In the genomic region with DNA sequence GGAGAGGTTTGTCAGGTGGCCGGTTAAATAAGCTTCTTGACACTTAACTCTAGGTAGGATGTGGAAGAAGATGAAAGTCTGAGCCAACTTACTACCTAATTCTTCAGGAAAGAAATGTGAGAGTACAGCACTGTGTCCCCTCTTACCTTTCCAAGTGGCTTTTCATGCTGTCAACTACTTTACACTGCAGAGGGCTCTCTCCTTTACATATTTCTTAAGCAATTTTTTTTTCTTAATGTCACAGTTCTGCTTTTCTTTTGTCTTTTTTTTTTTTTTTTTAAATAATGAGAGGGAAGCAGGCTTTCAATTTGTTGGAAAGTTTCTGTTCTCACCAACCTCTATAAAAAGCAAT, we compare ENCODE assay signal across 12 cellular contexts.
DNase-seq lines count a peak whose midpoint lies in the region; ATAC-seq, FAIRE-seq and TF ChIP-seq lines count a peak whose summit lies in the region.
"Had no signal": no experiment of that assay in that cellular context is flagged by ENCODE, and none has a peak within 500 bp of the region (broad histone marks: within the 10 kb centered on the region; RNA-seq: fewer than 3 reads in every experiment).

No MANE protein-coding gene starts in this region.

- no peaks in the 10 kb centered on the region for H3K27me3 ChIP-seq in OCI-LY3 (ENCODE audit: low read depth, low read length)
- H3K27me3 ChIP-seq: Peyer's patch had no signal

- peaks cover 3% of the 10 kb centered on the region for H3K27me3 Mint-ChIP-seq in activated CD4-positive, alpha-beta T cell treated with anti-CD3 and anti-CD28 coated beads, Interleukin-2, amount 10 ng/mL, durations not matched to agents 7 days and 5 days

- no peak for TF ChIP-seq CTCF in OCI-LY3 (IDR thresholded peaks at IDR 0.05; ENCODE audit: low read depth, low read length)

- ATAC-seq in GM19328 (IDR thresholded peaks at IDR 0.05; ENCODE audit: unreplicated experiment) (peak; percentile 9), HG03066 (IDR thresholded peaks at IDR 0.05; ENCODE audit: low read depth, unreplicated experiment) (peak; percentile 13), HG03565 (IDR thresholded peaks at IDR 0.05; ENCODE audit: unreplicated experiment) (no peak)

- H3K79me2 ChIP-seq in OCI-LY3 (ENCODE audit: low read length) = no peaks in the 10 kb centered on the region

- no peaks in the 10 kb centered on the region for H3K9me3 ChIP-seq in OCI-LY3 (ENCODE audit: insufficient read depth, low read length)
- H3K9me3 ChIP-seq: Peyer's patch had no signal

- H2AFZ ChIP-seq in OCI-LY3 (ENCODE audit: low read depth, low read length) = peak overlapping the region; percentile 23; the same call in 1 of the 2 replicates

- no peak overlapping the region for H3K27ac ChIP-seq in OCI-LY3 (ENCODE audit: low read length)
- H3K27ac ChIP-seq: Peyer's patch had no signal

- no peaks in the 10 kb centered on the region for H3K36me3 Mint-ChIP-seq in activated CD4-positive, alpha-beta T cell treated with anti-CD3 and anti-CD28 coated beads, Interleukin-2, amount 10 ng/mL, durations not matched to agents 7 days and 5 days (ENCODE audit: low read depth)
- H3K36me3 Mint-ChIP-seq: activated naive CD4-positive, alpha-beta T cell treated with anti-CD3 and anti-CD28 coated beads, Interleukin-2, amount 50 U/mL, for 72 hours had no signal

- H3K4me3 Mint-ChIP-seq in activated CD4-positive, alpha-beta T cell treated with anti-CD3 and anti-CD28 coated beads, Interleukin-2, amount 10 ng/mL, durations not matched to agents 7 days and 5 days = no peak overlapping the region

- H3K9ac ChIP-seq in OCI-LY3 (ENCODE audit: low read length) = no peak overlapping the region

- H3K9me3 Mint-ChIP-seq in activated CD4-positive, alpha-beta T cell treated with anti-CD3 and anti-CD28 coated beads, Interleukin-2, amount 10 ng/mL, durations not matched to agents 7 days and 5 days = no peaks in the 10 kb centered on the region
- H3K9me3 Mint-ChIP-seq: activated naive CD4-positive, alpha-beta T cell treated with anti-CD3 and anti-CD28 coated beads, Interleukin-2, amount 50 U/mL, for 72 hours had no signal

- FAIRE-seq in GM12891 (lab: Jason Lieb, UNC) = no peak
- FAIRE-seq: keratinocyte had no signal

- H3K4me2 ChIP-seq in OCI-LY3 (ENCODE audit: low read length) = peak overlapping the region; percentile 2

- H3K4me1 Mint-ChIP-seq in activated CD4-positive, alpha-beta T cell treated with anti-CD3 and anti-CD28 coated beads, Interleukin-2, amount 10 ng/mL, durations not matched to agents 7 days and 5 days = no peaks in the 10 kb centered on the region

- no peak for TF ChIP-seq POLR2A in GM12891 (IDR thresholded peaks at IDR 0.05; ENCODE audit: low read depth, low read length)

- H3K4me3 ChIP-seq in OCI-LY3 (ENCODE audit: low read length) = no peak overlapping the region
- H3K4me3 ChIP-seq: Peyer's patch had no signal

- CTCF ChIA-PET in activated CD4-positive, alpha-beta T cell treated with anti-CD3 and anti-CD28 coated beads, Interleukin-2, amount 10 ng/mL, durations not matched to agents 7 days and 5 days (lab: Charles Lee) = no interaction called here

- no peak overlapping the region for H3K27ac Mint-ChIP-seq in activated CD4-positive, alpha-beta T cell treated with anti-CD3 and anti-CD28 coated beads, Interleukin-2, amount 10 ng/mL, durations not matched to agents 7 days and 5 days
- H3K27ac Mint-ChIP-seq: activated naive CD4-positive, alpha-beta T cell treated with anti-CD3 and anti-CD28 coated beads, Interleukin-2, amount 50 U/mL, for 72 hours had no signal

- H4K20me1 ChIP-seq in OCI-LY3 (ENCODE audit: insufficient read depth, low read length) = no peaks in the 10 kb centered on the region

- H3K4me1 ChIP-seq in OCI-LY3 (ENCODE audit: low read length) = peaks cover 8% of the 10 kb centered on the region
- H3K4me1 ChIP-seq: Peyer's patch had no signal

- H3K36me3 ChIP-seq in OCI-LY3 (replicated peaks; ENCODE audit: low read depth, low read length) = no peaks in the 10 kb centered on the region
- H3K36me3 ChIP-seq: Peyer's patch had no signal

- POLR2A ChIA-PET in activated CD4-positive, alpha-beta T cell treated with anti-CD3 and anti-CD28 coated beads, Interleukin-2, amount 10 ng/mL, durations not matched to agents 7 days and 5 days (lab: Charles Lee) = no interaction called here

- DNase-seq in CD1c-positive myeloid dendritic cell (ENCODE audit: extremely low spot score) = peak; percentile 50
- no peak for DNase-seq in GM12891 (ENCODE audit: insufficient read length, low spot score)
- DNase-seq in D341Med (ENCODE audit: low spot score) = no peak
- DNase-seq in activated CD4-positive, alpha-beta T cell treated with anti-CD3 and anti-CD28 coated beads, Interleukin-2, amount 10 ng/mL, durations not matched to agents 7 days and 5 days = no peak
- DNase-seq: activated CD4-positive, alpha-beta T cell treated with anti-CD3 and anti-CD28 coated beads for 1 hour had no signal

TF ChIP-seq in GM12891, 5 proteins besides CTCF, POLR2A, EP300 and RAD21:
- TF ChIP-seq TAF1 (IDR thresholded peaks at IDR 0.05; ENCODE audit: low read depth, low read length) (no peak), SPI1 (IDR thresholded peaks at IDR 0.05; ENCODE audit: low read depth, low read length) (no peak), POU2F2 (IDR thresholded peaks at IDR 0.05; ENCODE audit: low read depth, low read length) (no peak), PAX5 (IDR thresholded peaks at IDR 0.05; ENCODE audit: insufficient read depth, low read length, severe bottlenecking) (no peak), POLR2AphosphoS5 (IDR thresholded peaks at IDR 0.05; ENCODE audit: low read depth, low read length) (no peak)
